Comparison of ENCODE assay signal across 8 cellular contexts in genomic region chr9:133133680-133134418, GRCh38. TPM values are rescaled to one million over a fixed set of nuclear protein-coding genes. Genes with fewer than 3 reads are reported as not detected.
DNase-seq lines count a peak whose midpoint lies in the region; ATAC-seq, FAIRE-seq and TF ChIP-seq lines count a peak whose summit lies in the region.

No MANE protein-coding gene starts in this region.

- SMC1A ChIA-PET in GM12878 (lab: Charles Lee; ENCODE audit: uncharacterized antibody, unreplicated experiment), result interaction anchor here (1.1 to 5.9 kb wide), 6 partner anchors 7 to 103 kb away, joined by 4 to 48 read pairs (median 8); partner anchors contain the start of gene GTF3C5

- H3K9me3 Mint-ChIP-seq in HFFc6, result no peaks in the 10 kb centered on the region

- H3K9me3 ChIP-seq in GM12878 (replicated peaks; ENCODE audit: control insufficient read depth, insufficient read depth, low read length), result no peaks in the 10 kb centered on the region
- H3K9me3 ChIP-seq in iPS-20b (ENCODE audit: insufficient read depth, low read depth, low read length), result no peaks in the 10 kb centered on the region
- no peaks in the 10 kb centered on the region for H3K9me3 ChIP-seq in smooth muscle cell (replicated peaks; ENCODE audit: low read depth)
- no peaks in the 10 kb centered on the region for H3K9me3 ChIP-seq in HAP-1

- H3K36me3 ChIP-seq in GM12878 (ENCODE audit: control insufficient read depth in 2 of 2, insufficient read depth in 2 of 2, low read length in 1 of 2) (peaks cover 0 to 4% of the 10 kb centered on the region in 2 experiments; a peak in 3 of 4 replicates), iPS-20b (ENCODE audit: insufficient read depth, low read depth, low read length) (no peaks in the 10 kb centered on the region; the same call in 1 of the 2 replicates), smooth muscle cell (ENCODE audit: low read depth) (no peaks in the 10 kb centered on the region), HAP-1 (replicated peaks) (no peaks in the 10 kb centered on the region)

- H3K4me1 ChIP-seq in GM12878 (ENCODE audit: control insufficient read depth, insufficient read depth, low read length) (peaks cover 39% of the 10 kb centered on the region), iPS-20b (ENCODE audit: insufficient read depth, low read length) (peaks cover 6% of the 10 kb centered on the region), smooth muscle cell (ENCODE audit: low read depth) (peaks cover 8% of the 10 kb centered on the region), HAP-1 (no peaks in the 10 kb centered on the region)

- CTCF ChIA-PET in GM12878 (lab: Yijun Ruan, JAX), result interaction anchor here (1.2 to 2.6 kb wide), 5 partner anchors 10 to 22 kb away, joined by 3 to 32 read pairs (median 9); no protein-coding TSS in a partner anchor

- TF ChIP-seq EP300 in GM12878 (IDR thresholded peaks at IDR 0.05; ENCODE audit: borderline replicate concordance in 1 of 2, control insufficient read depth in 1 of 2, low read depth in 2 of 2, low read length in 2 of 2), result peak; percentile 88 to 98

- H3K79me2 ChIP-seq in GM12878 (ENCODE audit: control insufficient read depth, insufficient read depth, low read length), result peaks cover 63% of the 10 kb centered on the region
- H3K79me2 ChIP-seq in smooth muscle cell (ENCODE audit: low read depth), result peaks cover 41% of the 10 kb centered on the region

- POLR2A ChIA-PET in GM12878 (lab: Charles Lee), result interaction anchor here (0.9 to 2.0 kb wide), 7 partner anchors 9 to 21 kb away, joined by 3 to 21 read pairs (median 4); no protein-coding TSS in a partner anchor

- H3K27ac Mint-ChIP-seq in HFFc6, result peak overlapping the region; percentile 100

- peak; percentile 78 for DNase-seq in GM12864 (ENCODE audit: low read depth)
- peak; percentile 98 for DNase-seq in HFFc6
- DNase-seq in NB4 (ENCODE audit: low read depth), result peak; percentile 70
- peak; percentile 79 for DNase-seq in UCSD-AML1 (lab: John Stamatoyannopoulos, UW; ENCODE audit: unreplicated experiment)
- no peak for DNase-seq in GM12878 (ENCODE audit: low read depth, low spot score)
- DNase-seq in smooth muscle cell (lab: John Stamatoyannopoulos, UW; ENCODE audit: unreplicated experiment), result peak; percentile 59
- DNase-seq in HAP-1 (ENCODE audit: low spot score in 2 of 2), result no peak

- H3K9ac ChIP-seq in GM12878 (ENCODE audit: control insufficient read depth, insufficient read depth, low read length), result peak overlapping the region; percentile 39
- H3K9ac ChIP-seq in iPS-20b (ENCODE audit: low read depth, low read length), result peak overlapping the region; percentile 2; the same call in 1 of the 2 replicates
- peak overlapping the region; percentile 96 for H3K9ac ChIP-seq in smooth muscle cell (ENCODE audit: low read depth)

- H3K27ac ChIP-seq in GM12878 (ENCODE audit: control insufficient read depth, insufficient read depth) (peak overlapping the region; percentile 88), iPS-20b (ENCODE audit: low read length) (no peak overlapping the region), smooth muscle cell (ENCODE audit: low read depth) (peak overlapping the region; percentile 97)

- H3F3A ChIP-seq in smooth muscle cell (ENCODE audit: low read depth), result peaks cover 17% of the 10 kb centered on the region

- H2AFZ ChIP-seq in GM12878 (ENCODE audit: control insufficient read depth, low read depth, low read length) (no peak overlapping the region), smooth muscle cell (ENCODE audit: low read depth) (no peak overlapping the region)

- TF ChIP-seq CTCF in GM12864 (IDR thresholded peaks at IDR 0.05; ENCODE audit: low read depth, low read length, missing control alignments) (no peak), HFFc6 (IDR thresholded peaks at IDR 0.05) (no peak; the same call in 1 of the 2 replicates), NB4 (IDR thresholded peaks at IDR 0.05; ENCODE audit: low read depth, low read length) (no peak), GM12878 (IDR thresholded peaks at IDR 0.05 in 2 of 3, conservative IDR thresholded peaks at IDR 0.05 in 1 of 3; ENCODE audit: control insufficient read depth in 2 of 3, extremely low read depth in 1 of 3, insufficient read depth in 1 of 3, low read depth in 3 of 3, low read length in 3 of 3) (peak in 1 of 3 experiments; percentile 5; a peak in 1 of 6 replicates), smooth muscle cell (IDR thresholded peaks at IDR 0.05; ENCODE audit: borderline replicate concordance, insufficient read depth, poor library complexity, severe bottlenecking) (no peak)

- in situ Hi-C loops in GM12878 (cut with MboI), result loop anchor here (25.0 kb wide), 1 partner anchor 1872 kb away; no protein-coding TSS in a partner anchor
- in situ Hi-C loops in HAP-1 (cut with MboI; ENCODE audit: low sequenced_read_pairs), result no loop called here

- RAD21 ChIA-PET in GM12878 (lab: Charles Lee; ENCODE audit: unreplicated experiment), result interaction anchor here (1.0 to 3.1 kb wide), 4 partner anchors 10 to 20 kb away, joined by 3 to 30 read pairs (median 14); no protein-coding TSS in a partner anchor

- no peak overlapping the region for H3K4me3 ChIP-seq in GM12864 (ENCODE audit: low read depth, low read length)
- no peak overlapping the region for H3K4me3 ChIP-seq in NB4 (ENCODE audit: low read depth, low read length)
- no peak overlapping the region for H3K4me3 ChIP-seq in GM12878
- H3K4me3 ChIP-seq in iPS-20b (ENCODE audit: low read length), result no peak overlapping the region
- no peak overlapping the region for H3K4me3 ChIP-seq in smooth muscle cell
- no peak overlapping the region for H3K4me3 ChIP-seq in HAP-1

- H3K4me3 Mint-ChIP-seq in HFFc6, result peak overlapping the region; percentile 65

- peak; percentile 93 for ATAC-seq in GM12878

- BruUV-seq in GM12878 (replicated peaks; lab: Mats Ljungman, UMichigan), result TSS peak; percentile 98

- peak; percentile 97 for FAIRE-seq in GM12878 (lab: Jason Lieb, UNC)

- no peak for TF ChIP-seq RAD21 in GM12878 (IDR thresholded peaks at IDR 0.05; ENCODE audit: insufficient read depth, low read depth, low read length)

- TF ChIP-seq POLR2A in NB4 (IDR thresholded peaks at IDR 0.05; ENCODE audit: extremely low read depth, insufficient read length) (no peak), GM12878 (IDR thresholded peaks at IDR 0.05; ENCODE audit: low read depth, low read length) (peak; percentile 70)

- WGBS in GM12878 (ENCODE audit: insufficient coverage, insufficient replicate concordance, low lambda C conversion rate, missing lambda C conversion rate), result 15% methylated on average over 21 of the region's 21 CpGs
- 36% methylated on average over 21 of the region's 21 CpGs for WGBS in smooth muscle cell (ENCODE audit: low lambda C conversion rate)

- H3K27me3 ChIP-seq in GM12878 (replicated peaks in 1 of 2; ENCODE audit: control insufficient read depth in 2 of 2, insufficient read depth in 2 of 2, low read length in 1 of 2) (no peaks in the 10 kb centered on the region), iPS-20b (ENCODE audit: insufficient read depth, low read length) (no peaks in the 10 kb centered on the region), smooth muscle cell (ENCODE audit: low read depth) (no peaks in the 10 kb centered on the region), HAP-1 (ENCODE audit: low read depth) (no peaks in the 10 kb centered on the region)

- intact Hi-C loops in GM12878 (cut with micrococcal nuclease; ENCODE audit: unreplicated experiment), result no loop called here

- H3K4me2 ChIP-seq in GM12878 (ENCODE audit: control insufficient read depth, insufficient read depth) (peak overlapping the region; percentile 73), smooth muscle cell (peak overlapping the region; percentile 66)

- H3K36me3 Mint-ChIP-seq in HFFc6 (ENCODE audit: low read depth), result no peaks in the 10 kb centered on the region

- H3K27me3 Mint-ChIP-seq in HFFc6 (ENCODE audit: insufficient read depth), result no peaks in the 10 kb centered on the region

- H3K4me1 Mint-ChIP-seq in HFFc6 (ENCODE audit: low read depth), result peaks cover 30% of the 10 kb centered on the region

- H4K20me1 ChIP-seq in GM12878 (ENCODE audit: control insufficient read depth, insufficient read depth) (no peaks in the 10 kb centered on the region), smooth muscle cell (ENCODE audit: low read depth) (peaks cover 81% of the 10 kb centered on the region)

RNA-seq across cellular contexts. Expression of gene RALGDS, which starts 12.8 kb away (rescaled TPM):
- 10 to 100 TPM; 12.1 to 15.8 (median 14.8) TPM for total RNA-seq in HFFc6 (2021; fragmentation: NEBNext Ultra II Directional; extraction: Animal tissue kit (Norgen Biotek cat#: 25700))
- 87.1 and 89.7 TPM in 2 replicates for total RNA-seq in GM12878 (2013; cell fraction: nucleolus; rRNA removed)
- total RNA-seq in GM12878 (2014; rRNA removed), result 29.7 and 34.1 TPM in 2 replicates
- 17.4 and 19.3 TPM in 2 replicates for total RNA-seq in GM12878 (2014; rRNA removed; fragmentation: Illumina TruSeq; extraction: Trizol)
- 30.1 and 33.3 TPM in 2 replicates for total RNA-seq in GM12878 (2021)
- 15.0 TPM for polyA plus RNA-seq in GM12878 (2011; ENCODE audit: low read depth)
- polyA plus RNA-seq in GM12878 (2011; rRNA removed), result 33.7 and 48.6 TPM in 2 replicates
- polyA plus RNA-seq in GM12878 (2011; cell fraction: cytosol; rRNA removed), result 56.3 and 59.0 TPM in 2 replicates
- 264 and 316 TPM in 2 replicates for polyA plus RNA-seq in GM12878 (2011; cell fraction: nucleus; rRNA removed)
- 22.6 and 37.4 TPM in 2 replicates for polyA plus RNA-seq in GM12878 (2012)
- 8.4 and 23.1 TPM in 2 replicates for polyA plus RNA-seq in GM12878 (2014; fragmentation: Illumina TruSeq; extraction: Trizol)
- polyA plus RNA-seq in GM12878 (2014; fragmentation: Nextera tagmentation; extraction: Ambion mirVana), result 1 to 10 TPM; 1.3 to 2.0 TPM
- 43.7 and 49.3 TPM in 2 replicates for polyA plus RNA-seq in GM12878 (2014; rRNA removed)
- 10 to 100 TPM in 1 of 2 experiments, 1 to 10 TPM in 1; 7.6 to 13.3 TPM for polyA plus RNA-seq in GM12878 (2016; fragmentation: Nextera tagmentation; extraction: Ambion mirVana)
- 22.2 and 36.1 TPM in 2 replicates for polyA minus RNA-seq in GM12878 (2011; rRNA and poly(A)+ RNA removed)
- polyA minus RNA-seq in GM12878 (2011; cell fraction: cytosol; rRNA and poly(A)+ RNA removed), result 9.8 and 20.6 TPM in 2 replicates
- 38.2 and 39.3 TPM in 2 replicates for polyA minus RNA-seq in GM12878 (2011; cell fraction: nucleus; rRNA and poly(A)+ RNA removed)
- 27.8 and 28.5 TPM in 2 replicates for total RNA-seq in smooth muscle cell
- 37.7 and 43.7 TPM in 2 replicates for polyA plus RNA-seq in smooth muscle cell

RNA-seq across cellular contexts. Expression of gene GBGT1, which starts 29.9 kb away (rescaled TPM):
- total RNA-seq in HFFc6 (2021; fragmentation: NEBNext Ultra II Directional; extraction: Animal tissue kit (Norgen Biotek cat#: 25700)), result 1 to 10 TPM; 1.1 to 2.8 (median 1.7) TPM
- 19.1 and 27.5 TPM in 2 replicates for total RNA-seq in GM12878 (2013; cell fraction: nucleolus; rRNA removed)
- total RNA-seq in GM12878 (2014; rRNA removed) (0.68 and 1.5 TPM in 2 replicates), GM12878 (2014; rRNA removed; fragmentation: Illumina TruSeq; extraction: Trizol) (0.45 and 0.74 TPM in 2 replicates), GM12878 (2021) (1.3 and 1.4 TPM in 2 replicates), smooth muscle cell (8.2 and 11.3 TPM in 2 replicates)
- polyA plus RNA-seq in GM12878 (2011; ENCODE audit: low read depth), result 0.30 TPM
- polyA plus RNA-seq in GM12878 (2011; rRNA removed) (0.59 and 1.8 TPM in 2 replicates), GM12878 (2014; fragmentation: Illumina TruSeq; extraction: Trizol) (0.33 and 0.53 TPM in 2 replicates), GM12878 (2014; fragmentation: Nextera tagmentation; extraction: Ambion mirVana) (under 1 TPM; 0.08 to 0.11 TPM), GM12878 (2014; rRNA removed) (1.4 and 1.9 TPM in 2 replicates), GM12878 (2016; fragmentation: Nextera tagmentation; extraction: Ambion mirVana) (under 1 TPM; 0.12 to 0.28 TPM), smooth muscle cell (4.5 and 6.7 TPM in 2 replicates)
- polyA plus RNA-seq in GM12878 (2011; cell fraction: cytosol; rRNA removed), result 1.8 and 2.2 TPM in 2 replicates
- polyA plus RNA-seq in GM12878 (2011; cell fraction: nucleus; rRNA removed), result 5.1 and 5.4 TPM in 2 replicates
- 1.1 and 1.6 TPM in 2 replicates for polyA plus RNA-seq in GM12878 (2012)
- polyA minus RNA-seq in GM12878 (2011; rRNA and poly(A)+ RNA removed), result 3.3 and 4.6 TPM in 2 replicates
- polyA minus RNA-seq in GM12878 (2011; cell fraction: cytosol; rRNA and poly(A)+ RNA removed), result 1.5 and 2.1 TPM in 2 replicates
- polyA minus RNA-seq in GM12878 (2011; cell fraction: nucleus; rRNA and poly(A)+ RNA removed), result 4.8 and 6.5 TPM in 2 replicates

Comparison
In these comparisons a context has a peak if more than half of its experiments do, and no peak if none do; other contexts are left out.
1. DNase-seq: peak in GM12864 (single experiment), HFFc6 (single experiment), NB4 (single experiment), UCSD-AML1 (single experiment) and smooth muscle cell (single experiment); none in GM12878 (single experiment) and HAP-1 (0 of 2).
2. H3K9ac ChIP-seq: peak in every context shown above with its lines; median percentile 96 in smooth muscle cell; 39 in GM12878; 2 in iPS-20b.